Comparison of ENCODE assay signal across 3 cellular contexts in the genomic region with DNA sequence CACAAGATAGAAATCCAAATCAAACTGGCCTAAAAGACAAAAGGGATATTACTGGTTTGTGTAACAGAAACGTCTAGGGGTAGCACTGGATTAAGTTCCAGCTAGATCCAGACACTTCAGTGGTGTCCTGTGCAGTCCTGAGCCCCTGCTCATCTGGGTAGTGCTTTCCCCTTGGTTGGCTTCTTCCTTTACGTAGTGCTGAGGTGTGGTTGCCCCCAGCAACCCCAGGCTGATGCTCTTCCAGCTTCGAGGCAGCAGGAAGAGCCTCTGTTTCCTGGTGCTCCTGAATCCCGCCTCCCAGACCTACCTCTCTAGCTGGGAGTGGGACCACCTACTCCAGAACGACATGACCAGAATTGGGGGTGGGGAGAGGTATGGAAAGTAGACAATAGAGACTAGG.
TF ChIP-seq lines count a peak whose summit lies in the region.

No MANE protein-coding gene starts in this region.

TF ChIP-seq in SK-N-SH, 30 proteins besides CTCF, POLR2A, EP300 and RAD21 (continued from another document):
- TF ChIP-seq, protein P1, sequence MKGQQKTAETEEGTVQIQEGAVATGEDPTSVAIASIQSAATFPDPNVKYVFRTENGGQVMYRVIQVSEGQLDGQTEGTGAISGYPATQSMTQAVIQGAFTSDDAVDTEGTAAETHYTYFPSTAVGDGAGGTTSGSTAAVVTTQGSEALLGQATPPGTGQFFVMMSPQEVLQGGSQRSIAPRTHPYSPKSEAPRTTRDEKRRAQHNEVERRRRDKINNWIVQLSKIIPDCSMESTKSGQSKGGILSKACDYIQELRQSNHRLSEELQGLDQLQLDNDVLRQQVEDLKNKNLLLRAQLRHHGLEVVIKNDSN (IDR thresholded peaks at IDR 0.05; ENCODE audit: borderline replicate concordance, low read depth): no peak
- no peak for TF ChIP-seq NRF1 (IDR thresholded peaks at IDR 0.05; ENCODE audit: low read depth, low read length)
- TF ChIP-seq, protein P2, sequence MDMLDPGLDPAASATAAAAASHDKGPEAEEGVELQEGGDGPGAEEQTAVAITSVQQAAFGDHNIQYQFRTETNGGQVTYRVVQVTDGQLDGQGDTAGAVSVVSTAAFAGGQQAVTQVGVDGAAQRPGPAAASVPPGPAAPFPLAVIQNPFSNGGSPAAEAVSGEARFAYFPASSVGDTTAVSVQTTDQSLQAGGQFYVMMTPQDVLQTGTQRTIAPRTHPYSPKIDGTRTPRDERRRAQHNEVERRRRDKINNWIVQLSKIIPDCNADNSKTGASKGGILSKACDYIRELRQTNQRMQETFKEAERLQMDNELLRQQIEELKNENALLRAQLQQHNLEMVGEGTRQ (IDR thresholded peaks at IDR 0.05; ENCODE audit: borderline replicate concordance, low read depth, low read length): no peak
- no peak for TF ChIP-seq RXRA (IDR thresholded peaks at IDR 0.05; ENCODE audit: borderline replicate concordance, low read depth)
- TF ChIP-seq TCF12 (IDR thresholded peaks at IDR 0.05): no peak
- TF ChIP-seq FOXM1 (IDR thresholded peaks at IDR 0.05; ENCODE audit: low read depth): no peak
- TF ChIP-seq, protein P3, sequence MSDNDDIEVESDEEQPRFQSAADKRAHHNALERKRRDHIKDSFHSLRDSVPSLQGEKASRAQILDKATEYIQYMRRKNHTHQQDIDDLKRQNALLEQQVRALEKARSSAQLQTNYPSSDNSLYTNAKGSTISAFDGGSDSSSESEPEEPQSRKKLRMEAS (IDR thresholded peaks at IDR 0.05; ENCODE audit: low read depth): no peak
- TF ChIP-seq, protein P4, sequence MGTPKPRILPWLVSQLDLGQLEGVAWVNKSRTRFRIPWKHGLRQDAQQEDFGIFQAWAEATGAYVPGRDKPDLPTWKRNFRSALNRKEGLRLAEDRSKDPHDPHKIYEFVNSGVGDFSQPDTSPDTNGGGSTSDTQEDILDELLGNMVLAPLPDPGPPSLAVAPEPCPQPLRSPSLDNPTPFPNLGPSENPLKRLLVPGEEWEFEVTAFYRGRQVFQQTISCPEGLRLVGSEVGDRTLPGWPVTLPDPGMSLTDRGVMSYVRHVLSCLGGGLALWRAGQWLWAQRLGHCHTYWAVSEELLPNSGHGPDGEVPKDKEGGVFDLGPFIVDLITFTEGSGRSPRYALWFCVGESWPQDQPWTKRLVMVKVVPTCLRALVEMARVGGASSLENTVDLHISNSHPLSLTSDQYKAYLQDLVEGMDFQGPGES (IDR thresholded peaks at IDR 0.05; ENCODE audit: low read depth, low read length): no peak
- no peak for TF ChIP-seq POLR2AphosphoS5 (IDR thresholded peaks at IDR 0.05; ENCODE audit: low read depth, low read length)
- no peak for TF ChIP-seq TEAD4 (IDR thresholded peaks at IDR 0.05; ENCODE audit: borderline replicate concordance, insufficient read depth)
- no peak for TF ChIP-seq FOSL2 (IDR thresholded peaks at IDR 0.05; ENCODE audit: borderline replicate concordance, low read depth)

TF ChIP-seq in SK-N-SH treated with all-trans-retinoic acid at 6 μM for 48 hours, 23 proteins besides CTCF, POLR2A, EP300 and RAD21 (continues in another document):
- TF ChIP-seq, protein P5, sequence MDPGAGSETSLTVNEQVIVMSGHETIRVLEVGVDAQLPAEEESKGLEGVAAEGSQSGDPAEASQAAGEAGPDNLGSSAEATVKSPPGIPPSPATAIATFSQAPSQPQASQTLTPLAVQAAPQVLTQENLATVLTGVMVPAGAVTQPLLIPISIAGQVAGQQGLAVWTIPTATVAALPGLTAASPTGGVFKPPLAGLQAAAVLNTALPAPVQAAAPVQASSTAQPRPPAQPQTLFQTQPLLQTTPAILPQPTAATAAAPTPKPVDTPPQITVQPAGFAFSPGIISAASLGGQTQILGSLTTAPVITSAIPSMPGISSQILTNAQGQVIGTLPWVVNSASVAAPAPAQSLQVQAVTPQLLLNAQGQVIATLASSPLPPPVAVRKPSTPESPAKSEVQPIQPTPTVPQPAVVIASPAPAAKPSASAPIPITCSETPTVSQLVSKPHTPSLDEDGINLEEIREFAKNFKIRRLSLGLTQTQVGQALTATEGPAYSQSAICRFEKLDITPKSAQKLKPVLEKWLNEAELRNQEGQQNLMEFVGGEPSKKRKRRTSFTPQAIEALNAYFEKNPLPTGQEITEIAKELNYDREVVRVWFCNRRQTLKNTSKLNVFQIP (CRISPR knock-in tag; IDR thresholded peaks at IDR 0.05; ENCODE audit: borderline replicate concordance, low read depth): no peak
- TF ChIP-seq ZNF565 (CRISPR knock-in tag; conservative IDR thresholded peaks at IDR 0.05; ENCODE audit: low read depth): no peak
- TF ChIP-seq, protein P6, sequence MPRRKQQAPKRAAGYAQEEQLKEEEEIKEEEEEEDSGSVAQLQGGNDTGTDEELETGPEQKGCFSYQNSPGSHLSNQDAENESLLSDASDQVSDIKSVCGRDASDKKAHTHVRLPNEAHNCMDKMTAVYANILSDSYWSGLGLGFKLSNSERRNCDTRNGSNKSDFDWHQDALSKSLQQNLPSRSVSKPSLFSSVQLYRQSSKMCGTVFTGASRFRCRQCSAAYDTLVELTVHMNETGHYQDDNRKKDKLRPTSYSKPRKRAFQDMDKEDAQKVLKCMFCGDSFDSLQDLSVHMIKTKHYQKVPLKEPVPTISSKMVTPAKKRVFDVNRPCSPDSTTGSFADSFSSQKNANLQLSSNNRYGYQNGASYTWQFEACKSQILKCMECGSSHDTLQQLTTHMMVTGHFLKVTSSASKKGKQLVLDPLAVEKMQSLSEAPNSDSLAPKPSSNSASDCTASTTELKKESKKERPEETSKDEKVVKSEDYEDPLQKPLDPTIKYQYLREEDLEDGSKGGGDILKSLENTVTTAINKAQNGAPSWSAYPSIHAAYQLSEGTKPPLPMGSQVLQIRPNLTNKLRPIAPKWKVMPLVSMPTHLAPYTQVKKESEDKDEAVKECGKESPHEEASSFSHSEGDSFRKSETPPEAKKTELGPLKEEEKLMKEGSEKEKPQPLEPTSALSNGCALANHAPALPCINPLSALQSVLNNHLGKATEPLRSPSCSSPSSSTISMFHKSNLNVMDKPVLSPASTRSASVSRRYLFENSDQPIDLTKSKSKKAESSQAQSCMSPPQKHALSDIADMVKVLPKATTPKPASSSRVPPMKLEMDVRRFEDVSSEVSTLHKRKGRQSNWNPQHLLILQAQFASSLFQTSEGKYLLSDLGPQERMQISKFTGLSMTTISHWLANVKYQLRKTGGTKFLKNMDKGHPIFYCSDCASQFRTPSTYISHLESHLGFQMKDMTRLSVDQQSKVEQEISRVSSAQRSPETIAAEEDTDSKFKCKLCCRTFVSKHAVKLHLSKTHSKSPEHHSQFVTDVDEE (CRISPR knock-in tag; IDR thresholded peaks at IDR 0.05): no peak
- TF ChIP-seq TOX (CRISPR knock-in tag; IDR thresholded peaks at IDR 0.05; ENCODE audit: borderline replicate concordance): no peak
- TF ChIP-seq ARNTL (CRISPR knock-in tag; IDR thresholded peaks at IDR 0.05; ENCODE audit: borderline replicate concordance, low read depth): no peak
- TF ChIP-seq RARB (CRISPR knock-in tag; IDR thresholded peaks at IDR 0.05): no peak
- no peak for TF ChIP-seq SNAI2 (CRISPR knock-in tag; IDR thresholded peaks at IDR 0.05)
- TF ChIP-seq PPARA (CRISPR knock-in tag; IDR thresholded peaks at IDR 0.05; ENCODE audit: borderline replicate concordance): no peak
- TF ChIP-seq, protein P7, sequence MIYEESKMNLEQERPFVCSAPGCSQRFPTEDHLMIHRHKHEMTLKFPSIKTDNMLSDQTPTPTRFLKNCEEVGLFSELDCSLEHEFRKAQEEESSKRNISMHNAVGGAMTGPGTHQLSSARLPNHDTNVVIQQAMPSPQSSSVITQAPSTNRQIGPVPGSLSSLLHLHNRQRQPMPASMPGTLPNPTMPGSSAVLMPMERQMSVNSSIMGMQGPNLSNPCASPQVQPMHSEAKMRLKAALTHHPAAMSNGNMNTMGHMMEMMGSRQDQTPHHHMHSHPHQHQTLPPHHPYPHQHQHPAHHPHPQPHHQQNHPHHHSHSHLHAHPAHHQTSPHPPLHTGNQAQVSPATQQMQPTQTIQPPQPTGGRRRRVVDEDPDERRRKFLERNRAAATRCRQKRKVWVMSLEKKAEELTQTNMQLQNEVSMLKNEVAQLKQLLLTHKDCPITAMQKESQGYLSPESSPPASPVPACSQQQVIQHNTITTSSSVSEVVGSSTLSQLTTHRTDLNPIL (CRISPR knock-in tag; IDR thresholded peaks at IDR 0.05; ENCODE audit: low read depth): no peak
- no peak for TF ChIP-seq BACH2 (CRISPR knock-in tag; IDR thresholded peaks at IDR 0.05; ENCODE audit: borderline replicate concordance)
- no peak for TF ChIP-seq OSR1 (CRISPR knock-in tag; IDR thresholded peaks at IDR 0.05)
- TF ChIP-seq ZFP30 (CRISPR knock-in tag; IDR thresholded peaks at IDR 0.05): no peak
- no peak for TF ChIP-seq ZFP3 (CRISPR knock-in tag; IDR thresholded peaks at IDR 0.05)
- TF ChIP-seq, protein P8, sequence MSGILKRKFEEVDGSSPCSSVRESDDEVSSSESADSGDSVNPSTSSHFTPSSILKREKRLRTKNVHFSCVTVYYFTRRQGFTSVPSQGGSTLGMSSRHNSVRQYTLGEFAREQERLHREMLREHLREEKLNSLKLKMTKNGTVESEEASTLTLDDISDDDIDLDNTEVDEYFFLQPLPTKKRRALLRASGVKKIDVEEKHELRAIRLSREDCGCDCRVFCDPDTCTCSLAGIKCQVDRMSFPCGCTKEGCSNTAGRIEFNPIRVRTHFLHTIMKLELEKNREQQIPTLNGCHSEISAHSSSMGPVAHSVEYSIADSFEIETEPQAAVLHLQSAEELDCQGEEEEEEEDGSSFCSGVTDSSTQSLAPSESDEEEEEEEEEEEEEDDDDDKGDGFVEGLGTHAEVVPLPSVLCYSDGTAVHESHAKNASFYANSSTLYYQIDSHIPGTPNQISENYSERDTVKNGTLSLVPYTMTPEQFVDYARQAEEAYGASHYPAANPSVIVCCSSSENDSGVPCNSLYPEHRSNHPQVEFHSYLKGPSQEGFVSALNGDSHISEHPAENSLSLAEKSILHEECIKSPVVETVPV (CRISPR knock-in tag; IDR thresholded peaks at IDR 0.05): no peak

TF ChIP-seq in IMR-90, 13 proteins besides CTCF, POLR2A, EP300 and RAD21 (continued from another document):
- TF ChIP-seq, protein P2 (IDR thresholded peaks at IDR 0.05; ENCODE audit: low read depth, low read length): no peak
- TF ChIP-seq MAZ (IDR thresholded peaks at IDR 0.05; ENCODE audit: borderline replicate concordance, low read depth, low read length) (no peak), SMC3 (IDR thresholded peaks at IDR 0.05; ENCODE audit: low read depth, low read length) (no peak), RCOR1 (IDR thresholded peaks at IDR 0.05; ENCODE audit: insufficient replicate concordance, low read length) (no peak), CEBPB (IDR thresholded peaks at IDR 0.05; ENCODE audit: low read depth, low read length) (no peak), MXI1 (IDR thresholded peaks at IDR 0.05; ENCODE audit: borderline replicate concordance, low read depth, low read length) (no peak), FOS (IDR thresholded peaks at IDR 0.05; ENCODE audit: low read depth, low read length) (no peak)
